Comparison of ENCODE assay signal across 9 cellular contexts in genomic region chr3:142929109-142929508, GRCh38. TPM values are rescaled to one million over a fixed set of nuclear protein-coding genes. Genes with fewer than 3 reads are reported as not detected.
DNase-seq lines count a peak whose midpoint lies in the region; ATAC-seq and TF ChIP-seq lines count a peak whose summit lies in the region.
"Had no signal": no experiment of that assay in that cellular context is flagged by ENCODE, and none has a peak within 500 bp of the region (broad histone marks: within the 10 kb centered on the region; RNA-seq: fewer than 3 reads in every experiment).

No MANE protein-coding gene starts in this region.

- POLR2A ChIA-PET in CD8-positive, alpha-beta T cell (lab: Charles Lee): no interaction called here

- peaks cover 5% of the 10 kb centered on the region for H3K9me3 Mint-ChIP-seq in CD8-positive, alpha-beta T cell
- H3K9me3 Mint-ChIP-seq in activated CD4-positive, alpha-beta T cell treated with anti-CD3 and anti-CD28 coated beads, Interleukin-2, amount 10 ng/mL, durations not matched to agents 24 days and 14 days: no peaks in the 10 kb centered on the region
- H3K9me3 Mint-ChIP-seq in stimulated activated memory B cell treated with anti-CD40 and anti-IgM and Interleukin-4, amounts not matched to agents 10 μg/mL and 1 μg/mL and 100 μg/mL, for 72 hours: peaks cover 5% of the 10 kb centered on the region

- no peaks in the 10 kb centered on the region for H3K27me3 ChIP-seq in CD8-positive, alpha-beta T cell (ENCODE audit: insufficient read depth, low read length)

- no peak overlapping the region for H3K27ac ChIP-seq in CD8-positive, alpha-beta T cell (ENCODE audit: low read depth, low read length)

- no peak overlapping the region for H3K27ac Mint-ChIP-seq in CD8-positive, alpha-beta T cell
- H3K27ac Mint-ChIP-seq in activated CD4-positive, alpha-beta T cell treated with anti-CD3 and anti-CD28 coated beads, Interleukin-2, amount 10 ng/mL, durations not matched to agents 24 days and 14 days: no peak overlapping the region
- no peak overlapping the region for H3K27ac Mint-ChIP-seq in stimulated activated memory B cell treated with anti-CD40 and anti-IgM and Interleukin-4, amounts not matched to agents 10 μg/mL and 1 μg/mL and 100 μg/mL, for 72 hours

- H3K9me3 ChIP-seq in CD8-positive, alpha-beta T cell (ENCODE audit: low read length): no peaks in the 10 kb centered on the region

- intact Hi-C loops in CD8-positive, alpha-beta T cell (cut with DNase I, micrococcal nuclease): no loop called here
- intact Hi-C loops in activated CD4-positive, alpha-beta T cell treated with anti-CD3 and anti-CD28 coated beads, Interleukin-2, amount 10 ng/mL, durations not matched to agents 24 days and 14 days (cut with micrococcal nuclease): loop anchor here (2.0 kb wide), 1 partner anchor 64 kb away; no protein-coding TSS in a partner anchor

- H3K36me3 Mint-ChIP-seq in CD8-positive, alpha-beta T cell: no peaks in the 10 kb centered on the region
- no peaks in the 10 kb centered on the region for H3K36me3 Mint-ChIP-seq in activated CD4-positive, alpha-beta T cell treated with anti-CD3 and anti-CD28 coated beads, Interleukin-2, amount 10 ng/mL, durations not matched to agents 24 days and 14 days (ENCODE audit: low read depth)
- no peaks in the 10 kb centered on the region for H3K36me3 Mint-ChIP-seq in stimulated activated memory B cell treated with anti-CD40 and anti-IgM and Interleukin-4, amounts not matched to agents 10 μg/mL and 1 μg/mL and 100 μg/mL, for 72 hours

- no peak overlapping the region for H3K4me3 Mint-ChIP-seq in CD8-positive, alpha-beta T cell
- H3K4me3 Mint-ChIP-seq in activated CD4-positive, alpha-beta T cell treated with anti-CD3 and anti-CD28 coated beads, Interleukin-2, amount 10 ng/mL, durations not matched to agents 24 days and 14 days: no peak overlapping the region
- H3K4me3 Mint-ChIP-seq in stimulated activated memory B cell treated with anti-CD40 and anti-IgM and Interleukin-4, amounts not matched to agents 10 μg/mL and 1 μg/mL and 100 μg/mL, for 72 hours: no peak overlapping the region

- no peaks in the 10 kb centered on the region for H3K36me3 ChIP-seq in CD8-positive, alpha-beta T cell (ENCODE audit: insufficient read depth, low read length)

- DNase-seq in CD8-positive, alpha-beta T cell: peak in 2 of 7 experiments; percentile 9 to 31
- DNase-seq in GM20000 (ENCODE audit: low spot score) (peak; percentile 56), NCI-H1694 (lab: John Stamatoyannopoulos, UW) (peak; percentile 18), germinal center (ENCODE audit: low spot score) (peak; percentile 26)
- DNase-seq in activated CD4-positive, alpha-beta T cell treated with anti-CD3 and anti-CD28 coated beads, Interleukin-2, amount 10 ng/mL, durations not matched to agents 24 days and 14 days: peak; percentile 78
- DNase-seq in stimulated activated CD4-positive, alpha-beta T cell treated with anti-CD3 and anti-CD28 coated beads, Interleukin-4, amount 100 ng/mL, for 4 hours: peak; percentile 13 to 22

- H3K4me3 ChIP-seq in CD8-positive, alpha-beta T cell (ENCODE audit: low read depth, low read length): no peak overlapping the region

- no peak for ATAC-seq in CD8-positive, alpha-beta T cell
- ATAC-seq in stimulated activated memory B cell treated with anti-CD40 and anti-IgM and Interleukin-4, amounts not matched to agents 10 μg/mL and 1 μg/mL and 100 μg/mL, for 72 hours: no peak
- ATAC-seq in GM19455 (IDR thresholded peaks at IDR 0.05; ENCODE audit: unreplicated experiment): no peak

- peaks cover 31% of the 10 kb centered on the region for H3K27me3 Mint-ChIP-seq in CD8-positive, alpha-beta T cell (ENCODE audit: low read depth)
- peaks cover 23% of the 10 kb centered on the region for H3K27me3 Mint-ChIP-seq in activated CD4-positive, alpha-beta T cell treated with anti-CD3 and anti-CD28 coated beads, Interleukin-2, amount 10 ng/mL, durations not matched to agents 24 days and 14 days
- H3K27me3 Mint-ChIP-seq in stimulated activated memory B cell treated with anti-CD40 and anti-IgM and Interleukin-4, amounts not matched to agents 10 μg/mL and 1 μg/mL and 100 μg/mL, for 72 hours: peaks cover 35% of the 10 kb centered on the region

- CTCF ChIA-PET in CD8-positive, alpha-beta T cell (lab: Charles Lee): no interaction called here

- TF ChIP-seq CTCF in CD8-positive, alpha-beta T cell (IDR thresholded peaks at IDR 0.05): peak; percentile 21
- peak; percentile 19 for TF ChIP-seq CTCF in GM20000 (IDR thresholded peaks at IDR 0.05; ENCODE audit: extremely low read depth, missing control alignments)

- H3K4me1 Mint-ChIP-seq in CD8-positive, alpha-beta T cell (ENCODE audit: low read depth): no peaks in the 10 kb centered on the region
- H3K4me1 Mint-ChIP-seq in activated CD4-positive, alpha-beta T cell treated with anti-CD3 and anti-CD28 coated beads, Interleukin-2, amount 10 ng/mL, durations not matched to agents 24 days and 14 days: no peaks in the 10 kb centered on the region
- no peaks in the 10 kb centered on the region for H3K4me1 Mint-ChIP-seq in stimulated activated memory B cell treated with anti-CD40 and anti-IgM and Interleukin-4, amounts not matched to agents 10 μg/mL and 1 μg/mL and 100 μg/mL, for 72 hours

- no peaks in the 10 kb centered on the region for H3K4me1 ChIP-seq in CD8-positive, alpha-beta T cell (ENCODE audit: insufficient read depth, low read length)

RNA-seq across cellular contexts. Expression of gene PAQR9, which starts 34.4 kb away (rescaled TPM):
- total RNA-seq in CD8-positive, alpha-beta T cell: not detected
- not detected in 2 replicates for total RNA-seq in activated CD4-positive, alpha-beta T cell treated with anti-CD3 and anti-CD28 coated beads, Interleukin-2, amount 10 ng/mL, durations not matched to agents 24 days and 14 days
- total RNA-seq: glomerular endothelial cell had no signal

RNA-seq across cellular contexts. Expression of gene PCOLCE2, which starts 40.2 kb away (rescaled TPM):
- not detected for total RNA-seq in CD8-positive, alpha-beta T cell
- 0.28 and 0.33 TPM in 2 replicates for total RNA-seq in activated CD4-positive, alpha-beta T cell treated with anti-CD3 and anti-CD28 coated beads, Interleukin-2, amount 10 ng/mL, durations not matched to agents 24 days and 14 days
